In the genomic region with DNA sequence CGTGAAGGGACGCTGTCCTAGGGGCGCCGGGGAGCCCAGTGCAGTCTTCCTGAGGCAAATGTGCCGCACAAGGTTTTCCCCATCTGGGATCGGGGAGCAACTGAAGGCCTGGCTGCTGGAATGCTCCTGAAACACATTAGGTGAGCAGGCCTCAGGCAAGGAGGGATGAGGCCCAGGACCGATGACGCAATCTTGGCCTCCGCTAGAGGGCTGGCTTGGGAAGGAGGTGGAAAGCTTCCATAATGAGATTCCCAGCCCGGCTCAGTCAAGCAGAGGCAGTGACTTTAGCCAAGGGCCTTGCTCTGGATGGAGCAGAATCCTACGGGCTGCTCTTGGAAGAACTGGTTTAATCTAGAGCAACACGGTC, we compare ENCODE assay signal across 10 cellular contexts. TPM values are rescaled to one million over a fixed set of nuclear protein-coding genes. Genes with fewer than 3 reads are reported as not detected.
A peak's percentile ranks its signal among the peaks of the same experiment; 100 is the strongest.
DNase-seq lines count a peak whose midpoint lies in the region; ATAC-seq, FAIRE-seq and TF ChIP-seq lines count a peak whose summit lies in the region.
"Had no signal": no experiment of that assay in that cellular context is flagged by ENCODE, and none has a peak within 500 bp of the region (broad histone marks: within the 10 kb centered on the region; RNA-seq: fewer than 3 reads in every experiment).

No MANE protein-coding gene starts in this region.

- peak overlapping the region in 2 of 10 donors; percentile 19 to 35 for H3K4me3 Mint-ChIP-seq in naive thymus-derived CD4-positive, alpha-beta T cell

- peak; percentile 98 for DNase-seq in ELF-1 (ENCODE audit: low read depth, low spot score)
- peak; percentile 62 to 86 (median 81) for DNase-seq in adrenal gland
- peak; percentile 90 for DNase-seq in right atrium auricular region (ENCODE audit: low spot score)
- peak; percentile 80 for DNase-seq in prostate gland (ENCODE audit: low spot score)
- no peak for DNase-seq in dermis blood vessel endothelial cell
- no peak for DNase-seq in GM19238 (ENCODE audit: insufficient read length, low spot score)
- no peak for DNase-seq in urothelium cell line (ENCODE audit: low spot score)
- no peak for DNase-seq in naive thymus-derived CD4-positive, alpha-beta T cell
- DNase-seq: activated effector memory CD4-positive, alpha-beta T cell treated with Interleukin-2 at 50 U/mL for 16 hours had no signal

- no peaks in the 10 kb centered on the region for H3K9me3 ChIP-seq in adrenal gland (replicated peaks in 1 of 3)
- no peaks in the 10 kb centered on the region for H3K9me3 ChIP-seq in right atrium auricular region
- H3K9me3 ChIP-seq in prostate gland: no peaks in the 10 kb centered on the region
- no peaks in the 10 kb centered on the region for H3K9me3 ChIP-seq in naive thymus-derived CD4-positive, alpha-beta T cell (ENCODE audit: control insufficient read depth in 2 of 3, low read length in 3 of 3)

- CTCF ChIA-PET in naive thymus-derived CD4-positive, alpha-beta T cell (lab: Charles Lee): no interaction called here

- no peak overlapping the region for H3K4me3 ChIP-seq in adrenal gland
- no peak overlapping the region for H3K4me3 ChIP-seq in right atrium auricular region
- H3K4me3 ChIP-seq in prostate gland: no peak overlapping the region
- H3K4me3 ChIP-seq in naive thymus-derived CD4-positive, alpha-beta T cell (ENCODE audit: low read length): no peak overlapping the region
- H3K4me3 ChIP-seq: lung had no signal

- no peak for ATAC-seq in naive thymus-derived CD4-positive, alpha-beta T cell

- WGBS in adrenal gland, 4 donors: 57 to 74% (median 62%) methylated on average over 8 to 12 of the region's 12 CpGs
- WGBS in prostate gland: 56% methylated on average over 12 of the region's 12 CpGs

- no peak for TF ChIP-seq POLR2A in adrenal gland (IDR thresholded peaks at IDR 0.05)
- no peak for TF ChIP-seq POLR2A in prostate gland (IDR thresholded peaks at IDR 0.05)

- no peak overlapping the region for H3K27ac Mint-ChIP-seq in naive thymus-derived CD4-positive, alpha-beta T cell

- H3K4me1 ChIP-seq in adrenal gland (replicated peaks in 1 of 2) (peaks cover 18 to 22% of the 10 kb centered on the region in 2 donors), right atrium auricular region (peaks cover 0 to 13% of the 10 kb centered on the region in 2 donors), prostate gland (replicated peaks) (peaks cover 6% of the 10 kb centered on the region)
- H3K4me1 ChIP-seq in naive thymus-derived CD4-positive, alpha-beta T cell (ENCODE audit: control insufficient read depth in 2 of 2, insufficient read depth in 2 of 2, low read length in 2 of 2): peaks cover 0 to under 1% of the 10 kb centered on the region in 2 donors

- TF ChIP-seq CTCF in adrenal gland (IDR thresholded peaks at IDR 0.05) (peak in 1 of 6 experiments; percentile 26), right atrium auricular region (IDR thresholded peaks at IDR 0.05) (peak in 1 of 2 donors; percentile 19), prostate gland (IDR thresholded peaks at IDR 0.05) (peak in 1 of 4 experiments; percentile 48)

- no peaks in the 10 kb centered on the region for H3K36me3 ChIP-seq in adrenal gland (replicated peaks in 1 of 2)
- H3K36me3 ChIP-seq in right atrium auricular region: no peaks in the 10 kb centered on the region
- no peaks in the 10 kb centered on the region for H3K36me3 ChIP-seq in prostate gland
- no peaks in the 10 kb centered on the region for H3K36me3 ChIP-seq in naive thymus-derived CD4-positive, alpha-beta T cell (ENCODE audit: control insufficient read depth in 2 of 3, insufficient read depth in 3 of 3, low read length in 3 of 3)

- intact Hi-C loops in adrenal gland (cut with DNase I) (no loop called here), prostate gland (cut with DNase I) (no loop called here)
- intact Hi-C loops in naive thymus-derived CD4-positive, alpha-beta T cell (cut with micrococcal nuclease): loop anchor here in 1 of 2 donors (10.0 kb wide), 1 partner anchor 96 kb away; no protein-coding TSS in a partner anchor

- peaks cover 7 to 23% (median 16%) of the 10 kb centered on the region in 7 donors for H3K4me1 Mint-ChIP-seq in naive thymus-derived CD4-positive, alpha-beta T cell

- no peak for FAIRE-seq in urothelium cell line (lab: Jason Lieb, UNC)

- peak overlapping the region in 4 of 5 donors; percentile 55 to 77 (median 64) for H3K27ac ChIP-seq in adrenal gland
- H3K27ac ChIP-seq in right atrium auricular region: peak overlapping the region; percentile 35 to 49
- peak overlapping the region; percentile 58 to 72 for H3K27ac ChIP-seq in prostate gland
- H3K27ac ChIP-seq in naive thymus-derived CD4-positive, alpha-beta T cell (ENCODE audit: low read depth, low read length): no peak overlapping the region

- peaks cover 0 to 5% (median 3%) of the 10 kb centered on the region in 11 donors for H3K9me3 Mint-ChIP-seq in naive thymus-derived CD4-positive, alpha-beta T cell

- no peaks in the 10 kb centered on the region for H3K27me3 ChIP-seq in adrenal gland
- no peaks in the 10 kb centered on the region for H3K27me3 ChIP-seq in right atrium auricular region
- no peaks in the 10 kb centered on the region for H3K27me3 ChIP-seq in prostate gland (replicated peaks; ENCODE audit: insufficient read depth)
- H3K27me3 ChIP-seq in naive thymus-derived CD4-positive, alpha-beta T cell (ENCODE audit: control insufficient read depth in 2 of 2, insufficient read depth in 2 of 2, low read length in 2 of 2): no peaks in the 10 kb centered on the region

- peaks cover 0 to 13% (median 0%) of the 10 kb centered on the region in 5 donors for H3K36me3 Mint-ChIP-seq in naive thymus-derived CD4-positive, alpha-beta T cell

- H3K27me3 Mint-ChIP-seq in naive thymus-derived CD4-positive, alpha-beta T cell: peaks cover 0 to 7% (median 0%) of the 10 kb centered on the region in 5 donors

- POLR2A ChIA-PET in naive thymus-derived CD4-positive, alpha-beta T cell (lab: Charles Lee): no interaction called here

RNA-seq across cellular contexts. Expression of gene CPN2, which starts 50.8 kb away (rescaled TPM):
- total RNA-seq in adrenal gland (10 to 100 TPM in 1 of 8 donors, 1 to 10 TPM in 5, under 1 TPM in 2; 0.38 to 14.3 (median 3.1) TPM), right atrium auricular region (not detected), prostate gland (1 to 10 TPM in 1 of 2 donors, not detected in 1; 1.3 TPM), dermis blood vessel endothelial cell (not detected in 2 replicates)
- 1 to 10 TPM in 2 of 3 donors, under 1 TPM in 1; 0.32 to 4.0 (median 1.1) TPM for polyA plus RNA-seq in adrenal gland
- total RNA-seq in naive thymus-derived CD4-positive, alpha-beta T cell: not detected
- polyA plus RNA-seq in naive thymus-derived CD4-positive, alpha-beta T cell: not detected
- total RNA-seq: lung had no signal
- polyA plus RNA-seq: lung had no signal

Comparison
In these comparisons a context has a peak if more than half of its experiments do, and no peak if none do; other contexts are left out.
1. DNase-seq: peak in ELF-1 (single experiment), adrenal gland (7 of 7), right atrium auricular region (single experiment) and prostate gland (single experiment); none in dermis blood vessel endothelial cell (single experiment), GM19238 (single experiment), urothelium cell line (single experiment) and naive thymus-derived CD4-positive, alpha-beta T cell (0 of 9).